Comparison of ENCODE assay signal across 1 cellular context in genomic region chrX:47482512-47483309, GRCh38.
A peak's percentile ranks its signal among the peaks of the same experiment; 100 is the strongest.
TF ChIP-seq lines count a peak whose summit lies in the region.

ZNF41 (minus strand) TSS chrX:47483222; CDS start chrX:47467481, 15,741 bp downstream.

TF ChIP-seq in K562, 482 proteins besides CTCF, POLR2A, EP300 and RAD21 (continued from another document and continues in another):
- peak; percentile 19; the same call in 1 of the 2 replicates for TF ChIP-seq NKRF (IDR thresholded peaks at IDR 0.05; ENCODE audit: borderline replicate concordance)
- 0 out of 2 replicates have a peak, but pooled peaks have one; percentile 24 for TF ChIP-seq ETV5 (CRISPR knock-in tag; IDR thresholded peaks at IDR 0.05; ENCODE audit: low read depth)
- no peak for TF ChIP-seq EHMT2 (IDR thresholded peaks at IDR 0.05)
- no peak for TF ChIP-seq ZNF212 (CRISPR knock-in tag; IDR thresholded peaks at IDR 0.05)
- TF ChIP-seq MYNN (IDR thresholded peaks at IDR 0.05) = no peak
- no peak for TF ChIP-seq MYNN (CRISPR knock-in tag; IDR thresholded peaks at IDR 0.05)
- TF ChIP-seq ZNF764 (CRISPR knock-in tag; IDR thresholded peaks at IDR 0.05; ENCODE audit: low read depth) = no peak
- no peak for TF ChIP-seq ARID4B (CRISPR knock-in tag; IDR thresholded peaks at IDR 0.05)
- no peak for TF ChIP-seq GTF2A2 (tag; IDR thresholded peaks at IDR 0.05)
- no peak for TF ChIP-seq HDAC6 (IDR thresholded peaks at IDR 0.05; ENCODE audit: low read depth, low read length)
- no peak for TF ChIP-seq PPARD (CRISPR knock-in tag; IDR thresholded peaks at IDR 0.05)
- no peak for TF ChIP-seq ZNF384 (IDR thresholded peaks at IDR 0.05; ENCODE audit: low read depth, low read length)
- TF ChIP-seq KAT2B (IDR thresholded peaks at IDR 0.05; ENCODE audit: low read depth, low read length) = no peak
- no peak for TF ChIP-seq ZNF232 (CRISPR knock-in tag; IDR thresholded peaks at IDR 0.05)
- TF ChIP-seq PHF8 (IDR thresholded peaks at IDR 0.05; ENCODE audit: borderline replicate concordance, low read length) = peak; percentile 75
- no peak for TF ChIP-seq HOXB6 (CRISPR knock-in tag; IDR thresholded peaks at IDR 0.05; ENCODE audit: borderline replicate concordance)
- no peak for TF ChIP-seq ADNP (tag; IDR thresholded peaks at IDR 0.05)
- TF ChIP-seq TFAP4 (CRISPR knock-in tag; IDR thresholded peaks at IDR 0.05; ENCODE audit: borderline replicate concordance) = peak; percentile 77; the same call in 1 of the 2 replicates
- TF ChIP-seq ZBTB40 (IDR thresholded peaks at IDR 0.05) = peak; percentile 83
- no peak for TF ChIP-seq ZBTB40 (CRISPR knock-in tag; IDR thresholded peaks at IDR 0.05)
- TF ChIP-seq SMAD2 (IDR thresholded peaks at IDR 0.05; ENCODE audit: low read depth, low read length) = no peak
- no peak for TF ChIP-seq ZNF175 (CRISPR knock-in tag; IDR thresholded peaks at IDR 0.05; ENCODE audit: low read depth)
- no peak for TF ChIP-seq ZNF316 (IDR thresholded peaks at IDR 0.05)
- TF ChIP-seq ZBTB34 (CRISPR knock-in tag; IDR thresholded peaks at IDR 0.05) = no peak
- TF ChIP-seq SAFB (IDR thresholded peaks at IDR 0.05; ENCODE audit: borderline replicate concordance, low read depth, low read length) = peak; percentile 84
- TF ChIP-seq HDAC8 (tag; IDR thresholded peaks at IDR 0.05) = no peak
- no peak for TF ChIP-seq ZNF318 (IDR thresholded peaks at IDR 0.05; ENCODE audit: borderline replicate concordance in 1 of 2, low read depth in 1 of 2)
- peak in 1 of 2 experiments; percentile 11; a peak in 1 of 4 replicates for TF ChIP-seq SIX5 (IDR thresholded peaks at IDR 0.05; ENCODE audit: borderline replicate concordance in 1 of 2, insufficient read depth in 1 of 2, low read depth in 1 of 2, low read length in 2 of 2)
- TF ChIP-seq TCFL5 (CRISPR knock-in tag; conservative IDR thresholded peaks at IDR 0.05) = no peak
- TF ChIP-seq ZEB2 (IDR thresholded peaks at IDR 0.05) = no peak
